ENCODE assay signal across 16 cellular contexts in the genomic region with DNA sequence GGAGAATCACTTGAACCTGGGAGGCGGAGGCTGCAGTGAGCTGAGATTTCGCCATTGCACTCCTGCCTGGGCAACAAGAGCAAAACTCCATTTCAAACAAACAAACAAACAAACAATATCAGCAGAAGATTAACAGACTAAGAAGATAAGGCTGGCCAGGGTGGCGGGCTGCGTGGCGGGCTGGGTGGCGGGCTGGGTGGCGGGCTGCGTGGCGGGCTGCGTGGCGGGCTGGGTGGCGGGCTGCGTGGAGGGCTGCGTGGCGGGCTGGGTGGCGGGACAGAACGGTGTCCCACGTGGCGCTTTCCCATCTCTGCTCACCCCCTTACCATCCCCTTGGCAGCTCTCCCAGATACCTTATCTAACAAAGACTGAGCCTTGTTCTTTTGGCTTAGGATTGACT.
DNase-seq lines count a peak whose midpoint lies in the region; ATAC-seq and TF ChIP-seq lines count a peak whose summit lies in the region.
"Had no signal": no experiment of that assay in that cellular context is flagged by ENCODE, and none has a peak within 500 bp of the region (broad histone marks: within the 10 kb centered on the region; RNA-seq: fewer than 3 reads in every experiment).

No MANE protein-coding gene starts in this region.

- peaks cover 4% of the 10 kb centered on the region for H3K27me3 Mint-ChIP-seq in activated naive CD4-positive, alpha-beta T cell treated with anti-CD3 and anti-CD28 coated beads, Interleukin-2, amount 10 ng/mL, durations not matched to agents 7 days and 5 days
- peaks cover 27% of the 10 kb centered on the region for H3K27me3 Mint-ChIP-seq in type B pancreatic cell

- DNase-seq in H7 (peak; percentile 17), esophagus muscularis mucosa (ENCODE audit: extremely low spot score) (no peak), sigmoid colon (no peak), tibial artery (no peak), type B pancreatic cell (ENCODE audit: extremely low spot score, unreplicated experiment) (no peak), substantia nigra (lab: John Stamatoyannopoulos, UW) (no peak)
- no peak for DNase-seq in activated naive CD4-positive, alpha-beta T cell treated with anti-CD3 and anti-CD28 coated beads, Interleukin-2, amount 10 ng/mL, durations not matched to agents 7 days and 5 days
- DNase-seq: Caco-2; CD4-positive, CD25-positive, alpha-beta regulatory T cell; CD8-positive, alpha-beta T cell; DMS153; DND-41; GOT3 had no signal

- CTCF ChIA-PET in activated naive CD4-positive, alpha-beta T cell treated with anti-CD3 and anti-CD28 coated beads, Interleukin-2, amount 10 ng/mL, durations not matched to agents 7 days and 5 days (lab: Charles Lee) = no interaction called here

- no peaks in the 10 kb centered on the region for H3K9me3 Mint-ChIP-seq in activated naive CD4-positive, alpha-beta T cell treated with anti-CD3 and anti-CD28 coated beads, Interleukin-2, amount 10 ng/mL, durations not matched to agents 7 days and 5 days
- no peaks in the 10 kb centered on the region for H3K9me3 Mint-ChIP-seq in type B pancreatic cell
- H3K9me3 Mint-ChIP-seq: CD8-positive, alpha-beta T cell had no signal

- H3K4me3 ChIP-seq in H7 (ENCODE audit: insufficient read depth, low read depth, low read length) (no peak overlapping the region), esophagus muscularis mucosa (no peak overlapping the region), sigmoid colon (no peak overlapping the region), tibial artery (no peak overlapping the region)

- no peaks in the 10 kb centered on the region; the same call in 1 of the 2 replicates for H3K27me3 ChIP-seq in H7 (ENCODE audit: control insufficient read depth, insufficient read depth, low read length)
- no peaks in the 10 kb centered on the region for H3K27me3 ChIP-seq in esophagus muscularis mucosa
- H3K27me3 ChIP-seq in sigmoid colon = no peaks in the 10 kb centered on the region
- no peaks in the 10 kb centered on the region for H3K27me3 ChIP-seq in tibial artery

- TF ChIP-seq EP300 in esophagus muscularis mucosa (IDR thresholded peaks at IDR 0.05) = no peak
- TF ChIP-seq EP300 in sigmoid colon (IDR thresholded peaks at IDR 0.05) = no peak

- no peak overlapping the region for H3K4me3 Mint-ChIP-seq in activated naive CD4-positive, alpha-beta T cell treated with anti-CD3 and anti-CD28 coated beads, Interleukin-2, amount 10 ng/mL, durations not matched to agents 7 days and 5 days
- H3K4me3 Mint-ChIP-seq in type B pancreatic cell = no peak overlapping the region
- H3K4me3 Mint-ChIP-seq: CD4-positive, CD25-positive, alpha-beta regulatory T cell; CD8-positive, alpha-beta T cell had no signal

- no peak for ATAC-seq in HG03354 (IDR thresholded peaks at IDR 0.05; ENCODE audit: poor library complexity, severe bottlenecking, unreplicated experiment)
- ATAC-seq: CD8-positive, alpha-beta T cell; HCT116 had no signal

- no peaks in the 10 kb centered on the region for H3K36me3 Mint-ChIP-seq in activated naive CD4-positive, alpha-beta T cell treated with anti-CD3 and anti-CD28 coated beads, Interleukin-2, amount 10 ng/mL, durations not matched to agents 7 days and 5 days
- no peaks in the 10 kb centered on the region for H3K36me3 Mint-ChIP-seq in type B pancreatic cell
- H3K36me3 Mint-ChIP-seq: CD4-positive, CD25-positive, alpha-beta regulatory T cell; CD8-positive, alpha-beta T cell had no signal

- intact Hi-C loops in esophagus muscularis mucosa (cut with DNase I) (no loop called here), sigmoid colon (cut with DNase I) (no loop called here), tibial artery (cut with DNase I; ENCODE audit: low total_unique reads) (no loop called here)

- H3K36me3 ChIP-seq in H7 (replicated peaks; ENCODE audit: control insufficient read depth, insufficient read depth, low read length) (no peaks in the 10 kb centered on the region), esophagus muscularis mucosa (no peaks in the 10 kb centered on the region), sigmoid colon (no peaks in the 10 kb centered on the region), tibial artery (no peaks in the 10 kb centered on the region)

- H3K27ac ChIP-seq in esophagus muscularis mucosa (replicated peaks in 1 of 4) (peak overlapping the region; percentile 70 to 85 (median 82)), sigmoid colon (peak overlapping the region in 3 of 4 donors; percentile 82 to 86 (median 85)), tibial artery (peak overlapping the region; percentile 69 to 73), substantia nigra (ENCODE audit: low read depth, low read length, poor library complexity, severe bottlenecking) (no peak overlapping the region)
- H3K27ac ChIP-seq: C4-2B had no signal

- H3K4me1 ChIP-seq in esophagus muscularis mucosa = peaks cover 30 to 45% (median 43%) of the 10 kb centered on the region in 4 donors
- peaks cover 3 to 55% (median 48%) of the 10 kb centered on the region in 4 donors for H3K4me1 ChIP-seq in sigmoid colon
- peaks cover 0 to 39% (median 23%) of the 10 kb centered on the region in 4 donors for H3K4me1 ChIP-seq in tibial artery
- H3K4me1 ChIP-seq: Caco-2 had no signal

- WGBS in esophagus muscularis mucosa = 96% methylated on average over 16 of the region's 19 CpGs
- WGBS in sigmoid colon, 2 donors = 90 to 97% methylated on average over 19 of the region's 19 CpGs

- no peaks in the 10 kb centered on the region for H3K9me3 ChIP-seq in esophagus muscularis mucosa
- no peaks in the 10 kb centered on the region for H3K9me3 ChIP-seq in sigmoid colon
- no peaks in the 10 kb centered on the region for H3K9me3 ChIP-seq in tibial artery
- H3K9me3 ChIP-seq: Caco-2 had no signal

- H3K27ac Mint-ChIP-seq in activated naive CD4-positive, alpha-beta T cell treated with anti-CD3 and anti-CD28 coated beads, Interleukin-2, amount 10 ng/mL, durations not matched to agents 7 days and 5 days = no peak overlapping the region
- H3K27ac Mint-ChIP-seq in type B pancreatic cell = no peak overlapping the region
- H3K27ac Mint-ChIP-seq: CD4-positive, CD25-positive, alpha-beta regulatory T cell; CD8-positive, alpha-beta T cell had no signal

- H3K4me1 Mint-ChIP-seq in activated naive CD4-positive, alpha-beta T cell treated with anti-CD3 and anti-CD28 coated beads, Interleukin-2, amount 10 ng/mL, durations not matched to agents 7 days and 5 days = no peaks in the 10 kb centered on the region
- peaks cover 12% of the 10 kb centered on the region for H3K4me1 Mint-ChIP-seq in type B pancreatic cell (ENCODE audit: unreplicated experiment)
- H3K4me1 Mint-ChIP-seq: CD4-positive, CD25-positive, alpha-beta regulatory T cell had no signal

- TF ChIP-seq CTCF in esophagus muscularis mucosa (IDR thresholded peaks at IDR 0.05) (no peak), sigmoid colon (IDR thresholded peaks at IDR 0.05) (no peak), tibial artery (IDR thresholded peaks at IDR 0.05) (no peak), type B pancreatic cell (conservative IDR thresholded peaks at IDR 0.05) (no peak)

- TF ChIP-seq POLR2A in esophagus muscularis mucosa (IDR thresholded peaks at IDR 0.05; ENCODE audit: low read depth) = no peak
- no peak for TF ChIP-seq POLR2A in sigmoid colon (IDR thresholded peaks at IDR 0.05)
